ENCODE assay signal across 16 cellular contexts in genomic region chr19:6088677-6089063, GRCh38. TPM values are rescaled to one million over a fixed set of nuclear protein-coding genes. Genes with fewer than 3 reads are reported as not detected.
DNase-seq lines count a peak whose midpoint lies in the region; ATAC-seq and TF ChIP-seq lines count a peak whose summit lies in the region.
"Had no signal": no experiment of that assay in that cellular context is flagged by ENCODE, and none has a peak within 500 bp of the region (broad histone marks: within the 10 kb centered on the region; RNA-seq: fewer than 3 reads in every experiment).

No MANE protein-coding gene starts in this region.

- H3K4me1 ChIP-seq in rectal smooth muscle tissue (ENCODE audit: control insufficient read depth, insufficient read depth, low read length): peaks cover 59% of the 10 kb centered on the region

- TF ChIP-seq CTCF in coronary artery (IDR thresholded peaks at IDR 0.05): no peak

- peaks cover 2% of the 10 kb centered on the region for H3K27me3 Mint-ChIP-seq in activated CD4-positive, alpha-beta memory T cell treated with anti-CD3 and anti-CD28 coated beads, Interleukin-2, amount 10 ng/mL, durations not matched to agents 7 days and 5 days

- no peaks in the 10 kb centered on the region for H3K36me3 Mint-ChIP-seq in activated CD4-positive, alpha-beta memory T cell treated with anti-CD3 and anti-CD28 coated beads, Interleukin-2, amount 10 ng/mL, durations not matched to agents 7 days and 5 days (ENCODE audit: low read depth)
- H3K36me3 Mint-ChIP-seq: CD4-positive, alpha-beta memory T cell had no signal

- H3K36me3 ChIP-seq in rectal smooth muscle tissue (ENCODE audit: control insufficient read depth, insufficient read depth, low read length): no peaks in the 10 kb centered on the region

- no peaks in the 10 kb centered on the region for H3K9me3 Mint-ChIP-seq in activated CD4-positive, alpha-beta memory T cell treated with anti-CD3 and anti-CD28 coated beads, Interleukin-2, amount 10 ng/mL, durations not matched to agents 7 days and 5 days
- H3K9me3 Mint-ChIP-seq: activated T-helper 1 cell treated with anti-CD3 and anti-CD28 coated beads, Interleukin-12 subunit alpha, Interleukin-12 subunit beta, Interleukin-2, Interleukin-4 antibody, amounts not matched to agents 30 ng/mL and 10 ng/mL and 1 ng/mL, durations not matched to agents 14 hours and 24 hours and 36 hours; H9 had no signal

- ATAC-seq in GM19351 (IDR thresholded peaks at IDR 0.05; ENCODE audit: unreplicated experiment) (no peak), HG02938 (IDR thresholded peaks at IDR 0.05; ENCODE audit: unreplicated experiment) (no peak)

- no peak overlapping the region for H3K4me3 Mint-ChIP-seq in activated CD4-positive, alpha-beta memory T cell treated with anti-CD3 and anti-CD28 coated beads, Interleukin-2, amount 10 ng/mL, durations not matched to agents 7 days and 5 days
- H3K4me3 Mint-ChIP-seq: activated T-helper 1 cell treated with anti-CD3 and anti-CD28 coated beads, Interleukin-12 subunit alpha, Interleukin-12 subunit beta, Interleukin-2, Interleukin-4 antibody, amounts not matched to agents 30 ng/mL and 10 ng/mL and 1 ng/mL, durations not matched to agents 14 hours and 24 hours and 36 hours; H9 had no signal

- peak overlapping the region; percentile 31 for H3K4me3 ChIP-seq in coronary artery
- H3K4me3 ChIP-seq in rectal smooth muscle tissue (ENCODE audit: low read length): no peak overlapping the region

- peak; percentile 59 for DNase-seq in Daoy (ENCODE audit: low read depth)
- peak; percentile 37 for DNase-seq in NCI-H226
- no peak for DNase-seq in coronary artery (ENCODE audit: low spot score)
- no peak for DNase-seq in OCI-M2 (lab: John Stamatoyannopoulos, UW; ENCODE audit: unreplicated experiment)
- no peak for DNase-seq in activated CD4-positive, alpha-beta memory T cell treated with anti-CD3 and anti-CD28 coated beads, Interleukin-2, amount 10 ng/mL, durations not matched to agents 7 days and 5 days
- DNase-seq: CD4-positive, alpha-beta memory T cell; H9; NCI-H446 treated with DMSO at 0.1 percent for 48 hours; stimulated activated naive CD8-positive, alpha-beta T cell treated with anti-CD3 and anti-CD28 coated beads, Interleukin-15, Interleukin-2, amounts not matched to agents 100 U/mL and 50 U/mL, for 24 hours had no signal

- no peak overlapping the region for H3K27ac Mint-ChIP-seq in activated CD4-positive, alpha-beta memory T cell treated with anti-CD3 and anti-CD28 coated beads, Interleukin-2, amount 10 ng/mL, durations not matched to agents 7 days and 5 days
- H3K27ac Mint-ChIP-seq: activated T-helper 1 cell treated with anti-CD3 and anti-CD28 coated beads, Interleukin-12 subunit alpha, Interleukin-12 subunit beta, Interleukin-2, Interleukin-4 antibody, amounts not matched to agents 30 ng/mL and 10 ng/mL and 1 ng/mL, durations not matched to agents 14 hours and 24 hours and 36 hours had no signal

- no peaks in the 10 kb centered on the region for H3K27me3 ChIP-seq in rectal smooth muscle tissue (ENCODE audit: control insufficient read depth, insufficient read depth, low read length)

- CTCF ChIA-PET in activated CD4-positive, alpha-beta memory T cell treated with anti-CD3 and anti-CD28 coated beads, Interleukin-2, amount 10 ng/mL, durations not matched to agents 7 days and 5 days (lab: Charles Lee): no interaction called here

- H3K9ac ChIP-seq in rectal smooth muscle tissue (ENCODE audit: low read length): no peak overlapping the region

- POLR2A ChIA-PET in activated CD4-positive, alpha-beta memory T cell treated with anti-CD3 and anti-CD28 coated beads, Interleukin-2, amount 10 ng/mL, durations not matched to agents 7 days and 5 days (lab: Charles Lee): no interaction called here

- H3K27ac ChIP-seq in coronary artery (peak overlapping the region; percentile 67 to 90), rectal smooth muscle tissue (ENCODE audit: low read depth, low read length) (peak overlapping the region; percentile 75)

- peaks cover 20% of the 10 kb centered on the region for H3K4me1 Mint-ChIP-seq in activated CD4-positive, alpha-beta memory T cell treated with anti-CD3 and anti-CD28 coated beads, Interleukin-2, amount 10 ng/mL, durations not matched to agents 7 days and 5 days

RNA-seq across cellular contexts. Expression of gene RFX2, which starts 21.6 kb away (rescaled TPM):
- total RNA-seq in Daoy (2014; rRNA removed; shearing (Covaris generic)): 3.6 and 11.1 TPM in 2 replicates
- total RNA-seq in activated CD4-positive, alpha-beta memory T cell treated with anti-CD3 and anti-CD28 coated beads, Interleukin-2, amount 10 ng/mL, durations not matched to agents 7 days and 5 days: 10 to 100 TPM in 1 of 2 experiments, 1 to 10 TPM in 1; 9.0 to 10.4 TPM

RNA-seq across cellular contexts. Expression of gene ACSBG2, which starts 46.8 kb away (rescaled TPM):
- not detected in 2 replicates for total RNA-seq in Daoy (2014; rRNA removed; shearing (Covaris generic))
- total RNA-seq in activated CD4-positive, alpha-beta memory T cell treated with anti-CD3 and anti-CD28 coated beads, Interleukin-2, amount 10 ng/mL, durations not matched to agents 7 days and 5 days: under 1 TPM in 1 of 2 experiments, not detected in 1; 0.33 TPM
- total RNA-seq: activated T-helper 1 cell treated with anti-CD3 and anti-CD28 coated beads, Interleukin-12 subunit alpha, Interleukin-12 subunit beta, Interleukin-2, Interleukin-4 antibody, amounts not matched to agents 30 ng/mL and 10 ng/mL and 1 ng/mL, durations not matched to agents 14 hours and 24 hours and 36 hours; CD4-positive, alpha-beta memory T cell; dermis microvascular lymphatic vessel endothelial cell; H9; kidney epithelial cell; T-helper 2 cell treated with Interferon-gamma antibody and Interleukin-4, amounts not matched to agents 100 ng/mL and 5 ng/mL, for 36 hours had no signal

Comparison
In these comparisons a context has a peak if more than half of its experiments do, and no peak if none do; other contexts are left out.
1. DNase-seq: peak in Daoy (single experiment) and NCI-H226 (single experiment); none in coronary artery (single experiment), OCI-M2 (single experiment) and activated CD4-positive, alpha-beta memory T cell treated with anti-CD3 and anti-CD28 coated beads, Interleukin-2, amount 10 ng/mL, durations not matched to agents 7 days and 5 days (single experiment).